In genomic region chr16:51651061-51651466, GRCh38 we compare ENCODE assay signal across 16 cellular contexts.
DNase-seq lines count a peak whose midpoint lies in the region; TF ChIP-seq lines count a peak whose summit lies in the region.
"Had no signal": no experiment of that assay in that cellular context is flagged by ENCODE, and none has a peak within 500 bp of the region (broad histone marks: within the 10 kb centered on the region; RNA-seq: fewer than 3 reads in every experiment).

No MANE protein-coding gene starts in this region.

- peaks cover 4% of the 10 kb centered on the region for H3K36me3 Mint-ChIP-seq in nephron progenitor cell (ENCODE audit: low read depth)
- H3K36me3 Mint-ChIP-seq: CD8-positive, alpha-beta memory T cell; T-cell had no signal

- no peak overlapping the region for H3K4me3 Mint-ChIP-seq in nephron progenitor cell
- H3K4me3 Mint-ChIP-seq: CD8-positive, alpha-beta memory T cell; T-cell had no signal

- peaks cover 15% of the 10 kb centered on the region for H3K9me3 Mint-ChIP-seq in nephron progenitor cell

- TF ChIP-seq CTCF in dorsolateral prefrontal cortex (IDR thresholded peaks at IDR 0.05 in 54 of 56, conservative IDR thresholded peaks at IDR 0.05 in 2 of 56; ENCODE audit: low read depth in 1 of 56, partially characterized antibody in 56 of 56) (no peak), nephron progenitor cell (IDR thresholded peaks at IDR 0.05) (no peak), sigmoid colon (IDR thresholded peaks at IDR 0.05) (no peak)

- TF ChIP-seq POLR2A in sigmoid colon (IDR thresholded peaks at IDR 0.05), result no peak

- peaks cover 41% of the 10 kb centered on the region for H3K4me1 Mint-ChIP-seq in nephron progenitor cell
- H3K4me1 Mint-ChIP-seq: CD8-positive, alpha-beta memory T cell; T-cell had no signal

- TF ChIP-seq EP300 in sigmoid colon (IDR thresholded peaks at IDR 0.05), result no peak

- H3K9me3 ChIP-seq in sigmoid colon, result peaks cover 0 to 2% (median 0%) of the 10 kb centered on the region in 4 donors
- H3K9me3 ChIP-seq: MG63 had no signal

- in situ Hi-C loops in G401 (cut with HindIII; ENCODE audit: low sequenced_read_pairs), result no loop called here
- in situ Hi-C loops in KBM-7 (cut with MboI; ENCODE audit: low pct_unique_long_range_greater_than_20kb, low sequenced_read_pairs), result no loop called here

- H3K4me1 ChIP-seq in sigmoid colon, result no peaks in the 10 kb centered on the region
- H3K4me1 ChIP-seq: stomach had no signal

- H3K27ac ChIP-seq in dorsolateral prefrontal cortex (peak overlapping the region in 4 of 59 donors; percentile 15 to 49 (median 22)), sigmoid colon (no peak overlapping the region)
- H3K27ac ChIP-seq: stomach had no signal

- H3K27ac Mint-ChIP-seq in nephron progenitor cell, result no peak overlapping the region
- H3K27ac Mint-ChIP-seq: CD8-positive, alpha-beta memory T cell; T-cell had no signal

- 41 to 59% methylated on average over 15 of the region's 15 CpGs for WGBS in sigmoid colon, 2 donors

- H3K27me3 Mint-ChIP-seq in nephron progenitor cell (ENCODE audit: low read depth, poor library complexity), result peaks cover 2% of the 10 kb centered on the region
- H3K27me3 Mint-ChIP-seq: T-cell had no signal

- H3K27me3 ChIP-seq in dorsolateral prefrontal cortex, result peaks cover 0 to 17% (median 0%) of the 10 kb centered on the region in 45 donors
- no peaks in the 10 kb centered on the region for H3K27me3 ChIP-seq in sigmoid colon
- H3K27me3 ChIP-seq: MG63, stomach had no signal

- H3K36me3 ChIP-seq in sigmoid colon, result no peaks in the 10 kb centered on the region
- H3K36me3 ChIP-seq: MG63, stomach had no signal

- DNase-seq in G401 (ENCODE audit: low spot score) (peak; percentile 1), NCI-H1694 (lab: John Stamatoyannopoulos, UW) (peak; percentile 16), dorsolateral prefrontal cortex (peak in 7 of 10 donors; percentile 10 to 53 (median 43)), nephron progenitor cell (peak; percentile 19), sigmoid colon (no peak), COR-L47 (lab: John Stamatoyannopoulos, UW) (no peak), KBM-7 (no peak)
- DNase-seq: activated CD4-positive, alpha-beta T cell treated with anti-CD3 and anti-CD28 coated beads, Interleukin-2, amount 50 U/mL, for 1 hour; activated gamma-delta T cell treated with Interleukin-2 at 50 U/mL for 16 hours; CD8-positive, alpha-beta memory T cell; HCEC 1CT; MG63; NCI-H226; stimulated activated CD4-positive, alpha-beta T cell treated with anti-CD3 and anti-CD28 coated beads, Interleukin-2, amount 100 ng/mL, for 24 hours; stomach; T-cell had no signal

- intact Hi-C loops in dorsolateral prefrontal cortex (cut with DNase I) (no loop called here), sigmoid colon (cut with DNase I) (no loop called here)

- H3K4me3 ChIP-seq in dorsolateral prefrontal cortex (peak overlapping the region in 47 of 59 donors; percentile 1 to 56 (median 29)), sigmoid colon (no peak overlapping the region)
- H3K4me3 ChIP-seq: MG63, stomach had no signal

Comparison
In these comparisons a context has a peak if more than half of its experiments do, and no peak if none do; other contexts are left out.
1. DNase-seq: peak in G401 (single experiment), NCI-H1694 (single experiment), dorsolateral prefrontal cortex (7 of 10) and nephron progenitor cell (single experiment); none in sigmoid colon (single experiment), COR-L47 (single experiment) and KBM-7 (single experiment).
2. H3K4me3 ChIP-seq: peak in dorsolateral prefrontal cortex (47 of 59); none in sigmoid colon (0 of 4).